ENCODE assay signal across 1 cellular context in genomic region chr6:3751730-3752537, GRCh38.
A peak's percentile ranks its signal among the peaks of the same experiment; 100 is the strongest.
TF ChIP-seq lines count a peak whose summit lies in the region.

No MANE protein-coding gene starts in this region.

TF ChIP-seq in H1, 55 proteins besides CTCF, POLR2A, EP300 and RAD21:
- TF ChIP-seq ATF3 (IDR thresholded peaks at IDR 0.05; ENCODE audit: insufficient read depth, low read depth, low read length): no peak
- TF ChIP-seq, protein P1, sequence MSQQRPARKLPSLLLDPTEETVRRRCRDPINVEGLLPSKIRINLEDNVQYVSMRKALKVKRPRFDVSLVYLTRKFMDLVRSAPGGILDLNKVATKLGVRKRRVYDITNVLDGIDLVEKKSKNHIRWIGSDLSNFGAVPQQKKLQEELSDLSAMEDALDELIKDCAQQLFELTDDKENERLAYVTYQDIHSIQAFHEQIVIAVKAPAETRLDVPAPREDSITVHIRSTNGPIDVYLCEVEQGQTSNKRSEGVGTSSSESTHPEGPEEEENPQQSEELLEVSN (IDR thresholded peaks at IDR 0.05): peak; percentile 41; the same call in 1 of the 2 replicates
- no peak for TF ChIP-seq SIRT6 (IDR thresholded peaks at IDR 0.05; ENCODE audit: low read length)
- TF ChIP-seq KDM4A (IDR thresholded peaks at IDR 0.05; ENCODE audit: low read depth, low read length, severe bottlenecking): peak; percentile 67
- TF ChIP-seq BCL11A (IDR thresholded peaks at IDR 0.05; ENCODE audit: low read depth in 2 of 2, low read length in 2 of 2): no peak
- peak; percentile 6; the same call in 1 of the 2 replicates for TF ChIP-seq SUZ12 (IDR thresholded peaks at IDR 0.05; ENCODE audit: low read length)
- no peak for TF ChIP-seq SRF (IDR thresholded peaks at IDR 0.05; ENCODE audit: low read depth, low read length)
- TF ChIP-seq CHD2 (IDR thresholded peaks at IDR 0.05; ENCODE audit: low read length): no peak
- TF ChIP-seq CTBP2 (IDR thresholded peaks at IDR 0.05; ENCODE audit: borderline replicate concordance, insufficient read depth, insufficient read length, low read length): no peak
- no peak for TF ChIP-seq SIX5 (IDR thresholded peaks at IDR 0.05; ENCODE audit: low read depth, low read length)
- TF ChIP-seq PHF8 (conservative IDR thresholded peaks at IDR 0.05; ENCODE audit: low read depth, low read length): no peak
- TF ChIP-seq SP4 (IDR thresholded peaks at IDR 0.05; ENCODE audit: low read length): no peak
- no peak for TF ChIP-seq NANOG (IDR thresholded peaks at IDR 0.05; ENCODE audit: insufficient read depth, low read depth, low read length, poor library complexity, severe bottlenecking)
- TF ChIP-seq GTF2F1 (IDR thresholded peaks at IDR 0.05; ENCODE audit: borderline replicate concordance, low read depth, low read length): no peak
- no peak; the same call in 1 of the 2 replicates for TF ChIP-seq BACH1 (IDR thresholded peaks at IDR 0.05; ENCODE audit: low read length)
- TF ChIP-seq SAP30 (IDR thresholded peaks at IDR 0.05; ENCODE audit: insufficient read depth, insufficient replicate concordance, low read length): no peak
- TF ChIP-seq CHD1 (IDR thresholded peaks at IDR 0.05; ENCODE audit: low read depth, low read length): no peak
- no peak for TF ChIP-seq JUN (IDR thresholded peaks at IDR 0.05; ENCODE audit: low read depth, low read length)
- TF ChIP-seq HDAC2 (IDR thresholded peaks at IDR 0.05; ENCODE audit: borderline replicate concordance in 1 of 2, low read depth in 2 of 2, low read length in 2 of 2): 0 out of 4 replicates have a peak, but pooled peaks of 1 of the 2 experiments have one; percentile 2
- no peak for TF ChIP-seq BRCA1 (IDR thresholded peaks at IDR 0.05; ENCODE audit: low read depth, low read length)
- no peak for TF ChIP-seq RFX5 (IDR thresholded peaks at IDR 0.05; ENCODE audit: borderline replicate concordance, low read depth, low read length)
- no peak for TF ChIP-seq FOSL1 (IDR thresholded peaks at IDR 0.05; ENCODE audit: insufficient read depth, low read depth, low read length)
- TF ChIP-seq MAX (IDR thresholded peaks at IDR 0.05): no peak
- peak; percentile 23 for TF ChIP-seq EZH2 (IDR thresholded peaks at IDR 0.05; ENCODE audit: low read depth, low read length, severe bottlenecking)
- TF ChIP-seq RNF2 (IDR thresholded peaks at IDR 0.05; ENCODE audit: borderline replicate concordance, low read depth, low read length, missing control alignments, poor library complexity, severe bottlenecking): no peak
- no peak for TF ChIP-seq ASH2L (IDR thresholded peaks at IDR 0.05; ENCODE audit: low read length)
- no peak for TF ChIP-seq ZNF274 (IDR thresholded peaks at IDR 0.05; ENCODE audit: borderline replicate concordance, extremely low read depth, low read length)
